ENCODE assay signal across 20 cellular contexts in the genomic region with DNA sequence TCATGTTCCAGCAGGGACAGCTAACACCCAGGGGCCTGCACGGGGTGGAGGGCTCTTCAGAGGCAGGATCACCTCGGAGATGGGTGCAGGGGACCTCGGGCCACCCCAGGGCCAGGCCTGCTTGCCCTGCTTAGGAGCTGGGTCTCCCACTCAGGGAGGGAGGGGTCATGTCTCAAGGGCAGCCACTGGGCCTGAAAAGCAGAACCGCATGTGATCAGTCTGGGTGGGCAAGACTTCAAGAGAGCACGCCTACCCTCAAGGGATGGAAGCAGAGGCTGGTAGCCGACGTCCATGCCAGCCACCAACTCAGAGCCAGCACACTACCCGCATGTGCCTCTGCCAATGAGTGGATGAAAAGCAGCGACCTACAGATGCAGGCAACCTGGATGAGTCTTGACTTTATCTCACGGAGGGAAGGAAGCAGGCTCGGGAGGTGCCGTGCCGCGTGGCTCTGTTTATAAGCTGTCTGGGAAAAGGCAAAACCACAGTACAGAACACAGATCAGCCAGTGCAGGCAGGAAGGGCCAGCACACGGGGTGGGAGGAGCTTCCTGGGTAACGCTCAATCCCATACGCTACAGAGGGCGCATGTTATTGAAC. TPM values are rescaled to one million over a fixed set of nuclear protein-coding genes. Genes with fewer than 3 reads are reported as not detected.
DNase-seq lines count a peak whose midpoint lies in the region; ATAC-seq lines count a peak whose summit lies in the region.
"Had no signal": no experiment of that assay in that cellular context is flagged by ENCODE, and none has a peak within 500 bp of the region (broad histone marks: within the 10 kb centered on the region; RNA-seq: fewer than 3 reads in every experiment).

No MANE protein-coding gene starts in this region.

- WGBS in GM23248 (ENCODE audit: low coverage in 1 of 2, low lambda C conversion rate in 2 of 2, missing lambda C conversion rate in 2 of 2), 2 experiments, result 17 to 19% methylated on average over 18 of the region's 18 CpGs

- H3K9me2 ChIP-seq in GM23248 (ENCODE audit: insufficient read depth), result no peaks in the 10 kb centered on the region

- no peaks in the 10 kb centered on the region for H3K27me3 ChIP-seq in GM23248 (replicated peaks; ENCODE audit: insufficient read depth)
- H3K27me3 ChIP-seq: SJSA1 had no signal

- in situ Hi-C loops in GM23248 (cut with MboI), result no loop called here

- no peaks in the 10 kb centered on the region for H3K9me3 ChIP-seq in GM23248 (ENCODE audit: low read depth)
- H3K9me3 ChIP-seq: HAP-1, SJSA1 had no signal

- H3K4me1 ChIP-seq in GM23248 (ENCODE audit: insufficient read depth), result no peaks in the 10 kb centered on the region

- no peaks in the 10 kb centered on the region for H3K36me3 Mint-ChIP-seq in naive thymus-derived CD8-positive, alpha-beta T cell

- H3K4me3 Mint-ChIP-seq in naive thymus-derived CD8-positive, alpha-beta T cell, result peak overlapping the region in 5 of 10 donors; percentile 23 to 74 (median 48)

- POLR2A ChIA-PET in naive thymus-derived CD8-positive, alpha-beta T cell (lab: Charles Lee), result interaction anchor here (1.1 kb wide), 1 partner anchor 80 kb away, joined by 3 read pairs; no protein-coding TSS in a partner anchor

- peak; percentile 9 for DNase-seq in DMS53 (lab: John Stamatoyannopoulos, UW)
- no peak for DNase-seq in DMS53 treated with DMSO at 0.1 percent for 48 hours (lab: John Stamatoyannopoulos, UW; ENCODE audit: unreplicated experiment)
- peak; percentile 50 for DNase-seq in GM23248
- peak; percentile 6 for DNase-seq in activated naive CD4-positive, alpha-beta T cell treated with anti-CD3 and anti-CD28 coated beads, Interleukin-2, amount 50 U/mL, for 16 hours
- peak in 1 of 10 donors; percentile 24 for DNase-seq in naive thymus-derived CD8-positive, alpha-beta T cell
- DNase-seq in SK-N-DZ (ENCODE audit: low spot score), result no peak
- no peak for DNase-seq in activated CD4-positive, CD25-positive, alpha-beta regulatory T cell treated with anti-CD3 and anti-CD28 coated beads, Interleukin-2, amount 50 U/mL, for 72 hours
- DNase-seq: amygdala; COR-L47; NCI-H2029; NCI-H748 treated with DMSO at 0.1 percent for 48 hours; stimulated activated naive CD8-positive, alpha-beta T cell treated with anti-CD3 and anti-CD28 coated beads, Interleukin-15, amount 100 ng/mL, for 72 hours had no signal

- H3K4me2 ChIP-seq in GM23248 (ENCODE audit: unreplicated experiment), result no peak overlapping the region
- H3K4me2 ChIP-seq: hepatocyte had no signal

- H3K4me3 ChIP-seq in GM23248, result no peak overlapping the region
- H3K4me3 ChIP-seq: HAP-1, hepatocyte, SJSA1 had no signal

- H3F3A ChIP-seq in GM23248 (ENCODE audit: insufficient read depth), result 0 out of 2 replicates have a peak, but pooled peaks cover 4% of the 10 kb centered on the region

- no peaks in the 10 kb centered on the region for H3K36me3 ChIP-seq in GM23248 (ENCODE audit: low read depth)
- H3K36me3 ChIP-seq: HAP-1, SJSA1 had no signal

- H3K9ac ChIP-seq in GM23248, result no peak overlapping the region

- peak overlapping the region; percentile 63; the same call in 1 of the 2 replicates for H2AFZ ChIP-seq in GM23248
- H2AFZ ChIP-seq: hepatocyte had no signal

- peaks cover 18 to 65% (median 35%) of the 10 kb centered on the region in 5 donors for H3K27me3 Mint-ChIP-seq in naive thymus-derived CD8-positive, alpha-beta T cell

- H3K4me1 Mint-ChIP-seq in naive thymus-derived CD8-positive, alpha-beta T cell, result peaks cover 2 to 18% (median 16%) of the 10 kb centered on the region in 4 donors

- no peak overlapping the region for H3K27ac ChIP-seq in GM23248
- H3K27ac ChIP-seq: 22Rv1, hepatocyte, SJSA1 had no signal

- no peaks in the 10 kb centered on the region for H4K20me1 ChIP-seq in GM23248 (ENCODE audit: insufficient read depth)

- H3K9me3 Mint-ChIP-seq in naive thymus-derived CD8-positive, alpha-beta T cell, result no peaks in the 10 kb centered on the region
- H3K9me3 Mint-ChIP-seq: stimulated activated naive CD8-positive, alpha-beta T cell treated with anti-CD3 and anti-CD28 coated beads, Interleukin-15, amount 100 ng/mL, for 72 hours had no signal

- H3K27ac Mint-ChIP-seq in naive thymus-derived CD8-positive, alpha-beta T cell, result peak overlapping the region in 2 of 10 donors; percentile 9 to 15
- H3K27ac Mint-ChIP-seq: stimulated activated naive CD8-positive, alpha-beta T cell treated with anti-CD3 and anti-CD28 coated beads, Interleukin-15, amount 100 ng/mL, for 72 hours had no signal

- ATAC-seq in naive thymus-derived CD8-positive, alpha-beta T cell, result peak; percentile 61 to 74
- no peak for ATAC-seq in HG03280 (IDR thresholded peaks at IDR 0.05; ENCODE audit: unreplicated experiment)
- ATAC-seq: left lobe of liver had no signal

- no peaks in the 10 kb centered on the region for H3K79me2 ChIP-seq in GM23248 (ENCODE audit: insufficient read depth)
- H3K79me2 ChIP-seq: hepatocyte had no signal

RNA-seq across cellular contexts. Expression of gene TBX1, which starts 16.0 kb away (rescaled TPM):
- 1.6 and 4.6 TPM in 2 replicates for total RNA-seq in GM23248 (2014; rRNA removed; shearing (Covaris generic))
- polyA plus RNA-seq in GM23248 (2016; fragmentation: Nextera tagmentation; extraction: Ambion mirVana), result 2.2 and 2.8 TPM in 2 replicates
- not detected for total RNA-seq in naive thymus-derived CD8-positive, alpha-beta T cell
- polyA plus RNA-seq in naive thymus-derived CD8-positive, alpha-beta T cell, result not detected
- not detected in 2 replicates for polyA plus RNA-seq in SK-N-DZ (2014; cell fraction: cytosol; rRNA removed)
- polyA plus RNA-seq in SK-N-DZ (2014; cell fraction: nucleus; rRNA removed), result not detected in 2 replicates
- total RNA-seq: epithelial cell of proximal tubule, hepatocyte had no signal
- polyA plus RNA-seq: neural cell had no signal

RNA-seq across cellular contexts. Expression of gene GP1BB, which starts 53.2 kb away (rescaled TPM):
- total RNA-seq in GM23248 (2014; rRNA removed; shearing (Covaris generic)), result 7.1 and 10.2 TPM in 2 replicates
- 3.2 and 4.9 TPM in 2 replicates for polyA plus RNA-seq in GM23248 (2016; fragmentation: Nextera tagmentation; extraction: Ambion mirVana)
- under 1 TPM in 1 of 2 experiments, not detected in 1; 0.34 TPM for total RNA-seq in naive thymus-derived CD8-positive, alpha-beta T cell
- polyA plus RNA-seq in naive thymus-derived CD8-positive, alpha-beta T cell, result not detected
- polyA plus RNA-seq in SK-N-DZ (2014; cell fraction: cytosol; rRNA removed), result 17.6 and 17.8 TPM in 2 replicates
- 78.8 and 83.4 TPM in 2 replicates for polyA plus RNA-seq in SK-N-DZ (2014; cell fraction: nucleus; rRNA removed)

Comparison
In these comparisons a context has a peak if more than half of its experiments do, and no peak if none do; other contexts are left out.
1. DNase-seq: peak in DMS53 (single experiment), GM23248 (single experiment) and activated naive CD4-positive, alpha-beta T cell treated with anti-CD3 and anti-CD28 coated beads, Interleukin-2, amount 50 U/mL, for 16 hours (single experiment); none in DMS53 treated with DMSO at 0.1 percent for 48 hours (single experiment), SK-N-DZ (single experiment) and activated CD4-positive, CD25-positive, alpha-beta regulatory T cell treated with anti-CD3 and anti-CD28 coated beads, Interleukin-2, amount 50 U/mL, for 72 hours (single experiment).